Comparison of ENCODE assay signal across 24 cellular contexts in genomic region chr20:34012735-34013134, GRCh38. TPM values are rescaled to one million over a fixed set of nuclear protein-coding genes. Genes with fewer than 3 reads are reported as not detected.
DNase-seq lines count a peak whose midpoint lies in the region; ATAC-seq, FAIRE-seq and TF ChIP-seq lines count a peak whose summit lies in the region.
"Had no signal": no experiment of that assay in that cellular context is flagged by ENCODE, and none has a peak within 500 bp of the region (broad histone marks: within the 10 kb centered on the region; RNA-seq: fewer than 3 reads in every experiment).

No MANE protein-coding gene starts in this region.

- no peak overlapping the region for H4K91ac ChIP-seq in IMR-90 (ENCODE audit: insufficient read depth, low read depth, low read length)
- no peak overlapping the region for H4K91ac ChIP-seq in H1 (replicated peaks; ENCODE audit: insufficient read length, low read length)

- DNase-seq in activated naive CD8-positive, alpha-beta T cell treated with anti-CD3 and anti-CD28 coated beads for 36 hours: no peak
- DNase-seq in IMR-90: no peak
- DNase-seq in H1 (ENCODE audit: low read depth in 1 of 2, low spot score in 2 of 2): no peak
- no peak for DNase-seq in stimulated activated effector memory CD8-positive, alpha-beta T cell treated with anti-CD3 and anti-CD28 coated beads, Interleukin-12 subunit alpha, Interleukin-12 subunit beta, amount 100 ng/mL, for 72 hours (ENCODE audit: low spot score in 2 of 2)
- DNase-seq in DMS 273 treated with DMSO at 0.1 percent for 48 hours (lab: John Stamatoyannopoulos, UW): no peak
- DNase-seq in lower leg skin (ENCODE audit: low spot score in 2 of 2): no peak
- DNase-seq in heart right ventricle: no peak
- DNase-seq: activated CD8-positive, alpha-beta T cell treated with anti-CD3 and anti-CD28 coated beads for 36 hours; C1 segment of cervical spinal cord; DMS153; erythroblast; GOT3; heart left ventricle; left colon; mesenchymal stem cell; NCI-H1436 treated with DMSO at 0.1 percent for 48 hours; NCI-H2107; NCI-H446 treated with DMSO at 0.1 percent for 48 hours; stimulated activated CD4-positive, alpha-beta T cell treated with anti-CD3 and anti-CD28 coated beads, Interleukin-4, amount 100 ng/mL, for 24 hours; stimulated activated naive CD4-positive, alpha-beta T cell treated with Interleukin-2 at 50 U/mL for 16 hours; T-helper 9 cell; thyroid gland; WERI-Rb-1 had no signal

- peaks cover 23 to 86% of the 10 kb centered on the region in 2 experiments for H3K79me1 ChIP-seq in IMR-90 (ENCODE audit: low read depth in 1 of 2, low read length in 2 of 2)
- peaks cover 8% of the 10 kb centered on the region for H3K79me1 ChIP-seq in H1 (ENCODE audit: low read depth, low read length)

- no peak overlapping the region for H3K14ac ChIP-seq in IMR-90 (replicated peaks; ENCODE audit: low read depth, low read length)
- no peak overlapping the region for H3K14ac ChIP-seq in H1 (ENCODE audit: insufficient read length)

- no peak for FAIRE-seq in H1 (lab: Jason Lieb, UNC)

- POLR2A ChIA-PET in IMR-90 (lab: Charles Lee; ENCODE audit: unreplicated experiment) (no interaction called here), H1 (lab: Charles Lee; ENCODE audit: partially characterized antibody) (interaction anchor here (0.7 to 6.1 kb wide), 2 partner anchors 10 to 20 kb away, joined by 3 to 43 read pairs; partner anchors contain the start of gene RALY)

- H3K27me3 ChIP-seq in IMR-90 (ENCODE audit: control insufficient read depth, insufficient read depth, low read length) (no peaks in the 10 kb centered on the region), H1 (replicated peaks in 1 of 4; ENCODE audit: control insufficient read depth in 3 of 4, extremely low read depth in 1 of 4, insufficient read depth in 3 of 4, low read length in 3 of 4) (no peaks in the 10 kb centered on the region), heart right ventricle (no peaks in the 10 kb centered on the region)
- H3K27me3 ChIP-seq: heart left ventricle, thyroid gland had no signal

- H2AFZ ChIP-seq in IMR-90 (replicated peaks; ENCODE audit: low read length, poor library complexity) (no peak overlapping the region), H1 (ENCODE audit: low read length) (no peak overlapping the region)

- peak overlapping the region; percentile 75; the same call in 1 of the 2 replicates for H2BK12ac ChIP-seq in H1 (ENCODE audit: low read depth, low read length)

- H4K20me1 ChIP-seq in IMR-90 (ENCODE audit: insufficient read depth, low read length) (peaks cover 93% of the 10 kb centered on the region), H1 (replicated peaks in 1 of 2; ENCODE audit: control insufficient read depth in 1 of 2, insufficient read depth in 2 of 2, low read length in 2 of 2) (peaks cover 11 to 18% of the 10 kb centered on the region in 2 experiments)

- BruUV-seq in IMR-90 (replicated peaks; lab: Mats Ljungman, UMichigan): no TSS peak

- H3K18ac ChIP-seq in IMR-90 (ENCODE audit: low read depth, low read length) (no peak overlapping the region), H1 (ENCODE audit: extremely low read depth, low read length) (peak overlapping the region; percentile 49; the same call in 1 of the 2 replicates)

- H3K4me3 Mint-ChIP-seq in activated naive CD8-positive, alpha-beta T cell: peak overlapping the region; percentile 43
- no peak overlapping the region for H3K4me3 Mint-ChIP-seq in activated naive CD8-positive, alpha-beta T cell treated with anti-CD3 and anti-CD28 coated beads for 36 hours
- H3K4me3 Mint-ChIP-seq in stimulated activated effector memory CD8-positive, alpha-beta T cell treated with anti-CD3 and anti-CD28 coated beads, Interleukin-12 subunit alpha, Interleukin-12 subunit beta, amount 100 ng/mL, for 72 hours: no peak overlapping the region
- H3K4me3 Mint-ChIP-seq: activated CD8-positive, alpha-beta T cell treated with anti-CD3 and anti-CD28 coated beads for 36 hours had no signal

- in situ Hi-C loops in IMR-90 (cut with MboI; ENCODE audit: low sequenced_read_pairs): no loop called here

- intact Hi-C loops in IMR-90 (cut with micrococcal nuclease) (no loop called here), lower leg skin (cut with DNase I; ENCODE audit: low total_unique reads) (no loop called here), heart right ventricle (cut with DNase I) (no loop called here)

- H2BK20ac ChIP-seq in IMR-90 (ENCODE audit: low read depth, low read length): no peak overlapping the region
- H2BK20ac ChIP-seq in H1 (ENCODE audit: low read length): no peak overlapping the region

- H3K9ac ChIP-seq in IMR-90 (ENCODE audit: low read depth, low read length) (no peak overlapping the region), H1 (replicated peaks in 1 of 4; ENCODE audit: extremely low read depth in 1 of 4, low read depth in 3 of 4, low read length in 3 of 4) (no peak overlapping the region)

- TF ChIP-seq RAD21 in IMR-90 (IDR thresholded peaks at IDR 0.05; ENCODE audit: low read length): no peak
- no peak for TF ChIP-seq RAD21 in H1 (IDR thresholded peaks at IDR 0.05 in 1 of 2, conservative IDR thresholded peaks at IDR 0.05 in 1 of 2; ENCODE audit: low read depth in 2 of 2, low read length in 2 of 2)

- H2BK120ac ChIP-seq in IMR-90 (ENCODE audit: low read depth, low read length) (no peak overlapping the region), H1 (replicated peaks; ENCODE audit: low read depth, low read length) (no peak overlapping the region)

- no peaks in the 10 kb centered on the region for H3K27me3 Mint-ChIP-seq in activated naive CD8-positive, alpha-beta T cell
- H3K27me3 Mint-ChIP-seq in activated naive CD8-positive, alpha-beta T cell treated with anti-CD3 and anti-CD28 coated beads for 36 hours: no peaks in the 10 kb centered on the region
- H3K27me3 Mint-ChIP-seq: activated CD8-positive, alpha-beta T cell treated with anti-CD3 and anti-CD28 coated beads for 36 hours had no signal

- H3K4ac ChIP-seq in IMR-90 (ENCODE audit: low read depth, low read length) (no peak overlapping the region), H1 (replicated peaks; ENCODE audit: insufficient read length, low read depth, low read length) (no peak overlapping the region)

- H3K23ac ChIP-seq in IMR-90 (ENCODE audit: low read depth, low read length): peak overlapping the region; percentile 39; the same call in 1 of the 2 replicates
- H3K23ac ChIP-seq in H1 (ENCODE audit: insufficient read length): no peak overlapping the region

- 0 out of 2 replicates have a peak, but pooled peaks cover 2% of the 10 kb centered on the region for H3K23me2 ChIP-seq in H1 (ENCODE audit: low read depth, low read length)

- peaks cover 2% of the 10 kb centered on the region for H3K36me3 Mint-ChIP-seq in activated naive CD8-positive, alpha-beta T cell
- peaks cover 9% of the 10 kb centered on the region for H3K36me3 Mint-ChIP-seq in activated naive CD8-positive, alpha-beta T cell treated with anti-CD3 and anti-CD28 coated beads for 36 hours
- peaks cover 14% of the 10 kb centered on the region for H3K36me3 Mint-ChIP-seq in stimulated activated effector memory CD8-positive, alpha-beta T cell treated with anti-CD3 and anti-CD28 coated beads, Interleukin-12 subunit alpha, Interleukin-12 subunit beta, amount 100 ng/mL, for 72 hours

- H3K4me2 ChIP-seq in IMR-90 (ENCODE audit: low read depth, low read length): no peak overlapping the region
- H3K4me2 ChIP-seq in H1 (ENCODE audit: insufficient read depth in 1 of 2, low read depth in 2 of 2, low read length in 2 of 2): peak overlapping the region; percentile 34 to 47

- peaks cover 40% of the 10 kb centered on the region for H3K9me1 ChIP-seq in IMR-90 (ENCODE audit: insufficient read depth, low read length)

- H3K4me1 Mint-ChIP-seq in activated naive CD8-positive, alpha-beta T cell (ENCODE audit: low read depth): peaks cover 96% of the 10 kb centered on the region
- H3K4me1 Mint-ChIP-seq in activated naive CD8-positive, alpha-beta T cell treated with anti-CD3 and anti-CD28 coated beads for 36 hours: peaks cover 82% of the 10 kb centered on the region
- H3K4me1 Mint-ChIP-seq in stimulated activated effector memory CD8-positive, alpha-beta T cell treated with anti-CD3 and anti-CD28 coated beads, Interleukin-12 subunit alpha, Interleukin-12 subunit beta, amount 100 ng/mL, for 72 hours: peaks cover 85% of the 10 kb centered on the region

- no peaks in the 10 kb centered on the region for H3K9me3 Mint-ChIP-seq in activated naive CD8-positive, alpha-beta T cell (ENCODE audit: low read depth)
- H3K9me3 Mint-ChIP-seq in activated naive CD8-positive, alpha-beta T cell treated with anti-CD3 and anti-CD28 coated beads for 36 hours: no peaks in the 10 kb centered on the region
- no peaks in the 10 kb centered on the region for H3K9me3 Mint-ChIP-seq in stimulated activated effector memory CD8-positive, alpha-beta T cell treated with anti-CD3 and anti-CD28 coated beads, Interleukin-12 subunit alpha, Interleukin-12 subunit beta, amount 100 ng/mL, for 72 hours
- H3K9me3 Mint-ChIP-seq: activated CD8-positive, alpha-beta T cell treated with anti-CD3 and anti-CD28 coated beads for 36 hours had no signal

- no peak overlapping the region for H4K8ac ChIP-seq in IMR-90 (ENCODE audit: low read depth in 2 of 2, low read length in 2 of 2)
- H4K8ac ChIP-seq in H1 (ENCODE audit: extremely low read depth, insufficient read depth, low read length): no peak overlapping the region

- TF ChIP-seq POLR2A in IMR-90 (IDR thresholded peaks at IDR 0.05; ENCODE audit: low read depth, low read length): no peak
- TF ChIP-seq POLR2A in H1 (IDR thresholded peaks at IDR 0.05; ENCODE audit: control extremely low read depth in 1 of 2, low read depth in 2 of 2, low read length in 2 of 2): no peak
- no peak for TF ChIP-seq POLR2A in lower leg skin (IDR thresholded peaks at IDR 0.05)

- H2BK15ac ChIP-seq in IMR-90 (ENCODE audit: low read depth, low read length): no peak overlapping the region
- no peak overlapping the region for H2BK15ac ChIP-seq in H1 (ENCODE audit: low read length)

- peaks cover 4 to 91% of the 10 kb centered on the region in 2 experiments; a peak in 3 of 4 replicates for H3K79me2 ChIP-seq in H1 (ENCODE audit: control insufficient read depth in 1 of 2, insufficient read depth in 2 of 2, low read length in 2 of 2)

- H4K5ac ChIP-seq in IMR-90 (ENCODE audit: low read depth, low read length) (no peak overlapping the region), H1 (ENCODE audit: insufficient read length, low read depth, low read length) (no peak overlapping the region)

- ATAC-seq in IMR-90 (ENCODE audit: low read depth) (no peak), heart right ventricle (no peak)
- ATAC-seq in stimulated activated effector memory CD8-positive, alpha-beta T cell treated with anti-CD3 and anti-CD28 coated beads, Interleukin-12 subunit alpha, Interleukin-12 subunit beta, amount 100 ng/mL, for 72 hours: peak; percentile 73
- ATAC-seq: activated CD8-positive, alpha-beta T cell treated with anti-CD3 and anti-CD28 coated beads for 36 hours; heart left ventricle had no signal

- dilution Hi-C loops in IMR-90 (cut with HindIII; ENCODE audit: low sequenced_read_pairs, unreplicated experiment): no loop called here

- peak overlapping the region; percentile 35 for H3K27ac Mint-ChIP-seq in activated naive CD8-positive, alpha-beta T cell
- H3K27ac Mint-ChIP-seq in activated naive CD8-positive, alpha-beta T cell treated with anti-CD3 and anti-CD28 coated beads for 36 hours: no peak overlapping the region
- H3K27ac Mint-ChIP-seq in stimulated activated effector memory CD8-positive, alpha-beta T cell treated with anti-CD3 and anti-CD28 coated beads, Interleukin-12 subunit alpha, Interleukin-12 subunit beta, amount 100 ng/mL, for 72 hours: peak overlapping the region; percentile 55

- H3K9me3 ChIP-seq in IMR-90 (ENCODE audit: control insufficient read depth, insufficient read depth, low read length): no peaks in the 10 kb centered on the region
- H3K9me3 ChIP-seq in H1 (ENCODE audit: insufficient read depth in 2 of 2, low read depth in 1 of 2, low read length in 1 of 2): no peaks in the 10 kb centered on the region
- H3K9me3 ChIP-seq in heart right ventricle: no peaks in the 10 kb centered on the region
- H3K9me3 ChIP-seq: heart left ventricle, thyroid gland had no signal

- no peak overlapping the region for H2BK5ac ChIP-seq in IMR-90 (ENCODE audit: low read depth, low read length, poor library complexity, severe bottlenecking)
- H2BK5ac ChIP-seq in H1 (ENCODE audit: low read depth, low read length): no peak overlapping the region

- WGBS in IMR-90 (ENCODE audit: extremely low coverage in 2 of 2, insufficient read length in 1 of 2), 2 experiments: 83% methylated on average over 1 of the region's 3 CpGs; no CpG with 5 or more reads in 1 of the 2 experiments
- WGBS in H1 (ENCODE audit: extremely low coverage in 1 of 2, insufficient coverage in 1 of 2, insufficient read length in 1 of 2, insufficient replicate concordance in 2 of 2, low coverage in 1 of 2, low lambda C conversion rate in 2 of 2, missing lambda C conversion rate in 1 of 2), 2 experiments: 77% methylated on average over 3 of the region's 3 CpGs; no CpG with 5 or more reads in 1 of the 2 experiments
- 83 to 86% methylated on average over 3 of the region's 3 CpGs for WGBS in lower leg skin, 2 donors
- WGBS in heart right ventricle, 2 donors: 82 to 86% methylated on average over 3 of the region's 3 CpGs

- H3K36me3 ChIP-seq in IMR-90 (ENCODE audit: control insufficient read depth, insufficient read depth, low read length) (no peaks in the 10 kb centered on the region), H1 (ENCODE audit: control insufficient read depth in 2 of 4, insufficient read depth in 4 of 4, low read length in 3 of 4) (no peaks in the 10 kb centered on the region), heart right ventricle (no peaks in the 10 kb centered on the region)
- H3K36me3 ChIP-seq: heart left ventricle, thyroid gland, WERI-Rb-1 had no signal

- H3K4me1 ChIP-seq in IMR-90 (ENCODE audit: control insufficient read depth, insufficient read depth, low read length) (peaks cover 9% of the 10 kb centered on the region), H1 (replicated peaks in 1 of 4; ENCODE audit: control insufficient read depth in 3 of 4, insufficient read depth in 4 of 4, low read length in 3 of 4) (peaks cover 0 to 36% (median 26%) of the 10 kb centered on the region in 4 experiments), heart right ventricle (peaks cover 11 to 100% (median 91%) of the 10 kb centered on the region in 9 donors)

- H3K56ac ChIP-seq in IMR-90 (ENCODE audit: extremely low read depth, insufficient read depth, low read length): no peak overlapping the region
- no peak overlapping the region for H3K56ac ChIP-seq in H1 (replicated peaks; ENCODE audit: insufficient read length, low read depth, low read length)

- H2AK5ac ChIP-seq in IMR-90 (ENCODE audit: low read depth, low read length) (no peak overlapping the region), H1 (ENCODE audit: low read depth, low read length) (no peak overlapping the region)

- no peak overlapping the region for H2AK9ac ChIP-seq in IMR-90 (replicated peaks; ENCODE audit: low read depth, low read length, poor library complexity)

- TF ChIP-seq CTCF in IMR-90 (conservative IDR thresholded peaks at IDR 0.05; ENCODE audit: low read depth, low read length): no peak
- TF ChIP-seq CTCF in H1 (IDR thresholded peaks at IDR 0.05; ENCODE audit: control extremely low read depth in 1 of 3, insufficient read depth in 1 of 3, low read depth in 1 of 3, low read length in 3 of 3): no peak
- TF ChIP-seq CTCF in lower leg skin (IDR thresholded peaks at IDR 0.05): no peak
- no peak for TF ChIP-seq CTCF in heart right ventricle (IDR thresholded peaks at IDR 0.05)

- H3K27ac ChIP-seq in IMR-90 (ENCODE audit: insufficient read depth, low read length): no peak overlapping the region
- no peak overlapping the region for H3K27ac ChIP-seq in H1 (ENCODE audit: low read depth, low read length)
- H3K27ac ChIP-seq in heart right ventricle: no peak overlapping the region
- H3K27ac ChIP-seq: heart left ventricle, thyroid gland, WERI-Rb-1 had no signal

- H3K4me3 ChIP-seq in IMR-90 (ENCODE audit: insufficient read depth, low read depth, low read length) (no peak overlapping the region), H1 (ENCODE audit: extremely low read depth in 1 of 4, insufficient read depth in 2 of 4, low read depth in 3 of 4, low read length in 4 of 4) (peak overlapping the region in 1 of 4 experiments; percentile 34; a peak in 1 of 8 replicates), lower leg skin (ENCODE audit: low read depth, poor library complexity, severe bottlenecking) (no peak overlapping the region), heart right ventricle (no peak overlapping the region)
- H3K4me3 ChIP-seq: heart left ventricle, thyroid gland had no signal

- no peak for TF ChIP-seq EP300 in H1 (IDR thresholded peaks at IDR 0.05; ENCODE audit: borderline replicate concordance in 1 of 2, low read depth in 2 of 2, low read length in 2 of 2)

- CTCF ChIA-PET in IMR-90 (lab: Yijun Ruan, JAX) (no interaction called here), H1 (lab: Charles Lee; ENCODE audit: partially characterized antibody) (interaction anchor here (0.6 to 2.0 kb wide), 5 partner anchors 8 to 345 kb away, joined by 3 to 6 read pairs (median 4); no protein-coding TSS in a partner anchor)

RNA-seq across cellular contexts. Expression of gene RALY, which starts 19.0 kb away (rescaled TPM):
- total RNA-seq in activated naive CD8-positive, alpha-beta T cell treated with anti-CD3 and anti-CD28 coated beads for 36 hours: 100 to 1,000 TPM; 147 to 148 TPM
- total RNA-seq in IMR-90 (2012; rRNA removed) (45.8 and 46.2 TPM in 2 replicates), lower leg skin (100 to 1,000 TPM in 1 of 4 donors, 10 to 100 TPM in 3; 92.2 to 113 (median 98.6) TPM), heart right ventricle (100 to 1,000 TPM in 9 of 10 donors, 10 to 100 TPM in 1; 84.3 to 125 (median 104) TPM)
- polyA plus RNA-seq in IMR-90 (2012; rRNA removed) (115 and 123 TPM in 2 replicates), H1 (2011; rRNA removed) (133 and 185 TPM in 2 replicates), heart right ventricle (100 to 1,000 TPM; 110 to 234 TPM)
- polyA plus RNA-seq in IMR-90 (2012; cell fraction: cytosol; rRNA removed): 145 and 250 TPM in 2 replicates
- 72.9 and 111 TPM in 2 replicates for polyA plus RNA-seq in IMR-90 (2012; cell fraction: nucleus; rRNA removed; ENCODE audit: low replicate concordance)
- total RNA-seq in H1 (2021; fragmentation: NEBNext Ultra II Directional; extraction: Animal tissue kit (Norgen Biotek cat#: 25700)): 148 and 150 TPM in 2 replicates
- polyA plus RNA-seq in H1 (2011; cell fraction: cytosol; rRNA removed): 176 TPM
- polyA plus RNA-seq in H1 (2011; cell fraction: nucleus; rRNA removed): 127 TPM
- polyA plus RNA-seq in H1 (2012, experiment 1 of 2): 102 to 160 TPM (median 153 TPM) in 4 replicates
- 148 TPM for polyA plus RNA-seq in H1 (2012, experiment 2 of 2)
- polyA plus RNA-seq in H1 (2013, experiment 1 of 2): 96.1 TPM
- polyA plus RNA-seq in H1 (2013, experiment 2 of 2): 94.3 TPM
- 65.8 and 87.5 TPM in 2 replicates for polyA minus RNA-seq in H1 (2011; rRNA and poly(A)+ RNA removed)
- 75.6 TPM for polyA minus RNA-seq in H1 (2011; cell fraction: cytosol; rRNA and poly(A)+ RNA removed)
- polyA minus RNA-seq in H1 (2011; cell fraction: nucleus; rRNA and poly(A)+ RNA removed): 64.8 TPM
